In the genomic region with DNA sequence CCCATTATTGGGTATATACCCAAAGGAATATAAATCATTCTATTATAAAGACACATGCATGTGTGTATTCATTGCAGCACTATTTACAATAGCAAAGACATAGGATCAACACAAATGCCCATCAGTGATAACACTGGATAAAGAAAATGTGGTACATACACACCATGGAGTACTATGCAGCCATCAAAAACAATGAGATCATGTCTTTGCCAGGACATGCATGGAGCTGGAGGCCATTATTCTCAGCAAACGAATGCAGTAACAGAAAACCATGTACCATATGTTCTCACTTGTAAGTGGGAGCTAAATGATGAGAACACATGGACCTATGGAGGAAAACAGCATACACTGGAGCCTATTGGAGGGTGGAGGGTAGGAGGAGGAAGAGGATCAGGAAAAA, we compare ENCODE assay signal across 8 cellular contexts.
"Had no signal": no experiment of that assay in that cellular context is flagged by ENCODE, and none has a peak within 500 bp of the region (broad histone marks: within the 10 kb centered on the region; RNA-seq: fewer than 3 reads in every experiment).

No MANE protein-coding gene starts in this region.

- H3K4me3 ChIP-seq: GM12878 had no signal

- DNase-seq: GDM1, GF-D8 had no signal

- FAIRE-seq: G401.6, GM12878, GM12891, GM12892, GM18507, GM19239 had no signal

- ATAC-seq: GM12878 had no signal
